In the genomic region with DNA sequence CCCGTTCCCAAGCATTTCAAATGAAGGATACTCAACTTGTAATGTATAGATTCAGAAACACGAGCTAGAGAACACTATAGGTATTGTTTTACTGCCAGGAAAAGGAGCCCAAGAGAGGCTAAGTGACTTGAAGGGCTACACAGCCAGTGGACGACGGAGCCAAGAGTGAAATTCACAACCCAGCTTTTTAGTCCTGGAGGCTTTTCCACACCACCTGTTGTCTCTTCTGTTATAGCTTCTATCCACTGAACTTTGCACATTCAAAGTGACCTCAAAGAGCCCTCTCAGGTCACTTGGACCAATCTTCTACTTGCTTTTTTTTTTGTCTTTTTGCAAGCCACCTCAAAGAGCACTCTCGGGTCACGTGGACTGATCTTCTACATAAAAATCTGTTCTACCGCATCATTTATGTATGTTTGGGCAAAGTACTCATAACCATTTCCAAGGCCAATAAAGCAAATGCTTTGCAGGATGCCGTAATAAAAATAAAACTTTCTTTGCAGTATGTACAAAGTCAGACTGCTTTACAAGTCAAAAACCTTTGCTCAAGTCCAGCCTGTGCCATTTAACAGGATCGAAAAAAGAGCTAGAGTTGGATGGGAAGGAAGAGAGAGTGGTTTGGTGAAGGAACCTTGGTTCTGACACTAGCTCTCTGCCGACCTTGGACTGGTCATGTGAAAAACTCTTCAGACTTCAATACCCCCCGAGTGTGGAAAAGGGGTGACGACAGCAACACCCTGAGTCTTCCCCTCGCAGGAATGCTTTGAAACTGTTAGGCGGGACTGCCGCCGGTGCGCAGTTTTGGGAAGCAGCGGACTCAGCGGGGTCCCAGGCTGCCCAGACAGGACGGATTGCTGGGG, we compare ENCODE assay signal across 8 cellular contexts. TPM values are rescaled to one million over a fixed set of nuclear protein-coding genes. Genes with fewer than 3 reads are reported as not detected.
DNase-seq lines count a peak whose midpoint lies in the region; ATAC-seq and TF ChIP-seq lines count a peak whose summit lies in the region.

No MANE protein-coding gene starts in this region.

- no peaks in the 10 kb centered on the region for H3K36me3 ChIP-seq in endocrine pancreas (ENCODE audit: control insufficient read depth, insufficient read depth, low read length)
- H3K36me3 ChIP-seq in muscle layer of duodenum (ENCODE audit: control insufficient read depth in 1 of 2, insufficient read depth in 2 of 2, low read length in 2 of 2): peaks cover 0 to 7% of the 10 kb centered on the region in 2 donors

- POLR2A ChIA-PET in GM10248 (lab: Yijun Ruan, JAX): no interaction called here

- peak overlapping the region; percentile 83 for H3K9ac ChIP-seq in endocrine pancreas (ENCODE audit: control insufficient read depth, insufficient read depth, low read length)

- H3K4me3 ChIP-seq in endocrine pancreas (ENCODE audit: control insufficient read depth, insufficient read depth, low read length): peak overlapping the region; percentile 79
- peak overlapping the region; percentile 89 to 94 for H3K4me3 ChIP-seq in muscle layer of duodenum (ENCODE audit: low read depth in 1 of 2, low read length in 2 of 2)

- intact Hi-C loops in CD14-positive monocyte (cut with micrococcal nuclease): loop anchor here (5.0 to 10.0 kb wide), 3 partner anchors 184 to 1231 kb away; a partner anchor contains a TSS

- peaks cover 18% of the 10 kb centered on the region for H3K4me1 Mint-ChIP-seq in CD14-positive monocyte

- H3K27me3 ChIP-seq in endocrine pancreas (ENCODE audit: control insufficient read depth, insufficient read depth, low read length): no peaks in the 10 kb centered on the region
- H3K27me3 ChIP-seq in muscle layer of duodenum (ENCODE audit: low read depth, low read length): no peaks in the 10 kb centered on the region

- H3K27me3 Mint-ChIP-seq in CD14-positive monocyte (ENCODE audit: low read depth in 3 of 3): peaks cover 3 to 6% (median 5%) of the 10 kb centered on the region in 3 donors

- peaks cover 4 to 7% of the 10 kb centered on the region in 2 donors for H3K36me3 Mint-ChIP-seq in CD14-positive monocyte

- no peak for TF ChIP-seq CTCF in CD14-positive monocyte (IDR thresholded peaks at IDR 0.05)
- no peak for TF ChIP-seq CTCF in GM10248 (IDR thresholded peaks at IDR 0.05; ENCODE audit: control extremely low read depth, extremely low read depth, low read depth, missing control alignments)

- ATAC-seq in GM21619 (IDR thresholded peaks at IDR 0.05; ENCODE audit: unreplicated experiment) (peak; percentile 0), GM21576 (IDR thresholded peaks at IDR 0.05; ENCODE audit: unreplicated experiment) (no peak)

- H3K9me3 Mint-ChIP-seq in CD14-positive monocyte: no peaks in the 10 kb centered on the region

- H3K27ac ChIP-seq in muscle layer of duodenum (ENCODE audit: low read length): peak overlapping the region; percentile 61

- H3K27ac Mint-ChIP-seq in CD14-positive monocyte: peak overlapping the region in 4 of 7 donors; percentile 12 to 51 (median 43)

- peak overlapping the region; percentile 94 for H3K4me3 Mint-ChIP-seq in CD14-positive monocyte

- DNase-seq in CD14-positive monocyte (ENCODE audit: low spot score): no peak
- peak; percentile 58 for DNase-seq in SK-MEL-5 (ENCODE audit: low read depth, low spot score)
- no peak for DNase-seq in GM10248 (ENCODE audit: extremely low spot score)
- DNase-seq in activated effector memory CD4-positive, alpha-beta T cell treated with anti-CD3 and anti-CD28 coated beads, Interleukin-2, amount 50 U/mL, for 16 hours: no peak

- H3K9me3 ChIP-seq in endocrine pancreas (ENCODE audit: control insufficient read depth, low read length) (no peaks in the 10 kb centered on the region), muscle layer of duodenum (ENCODE audit: control insufficient read depth in 1 of 2, low read length in 2 of 2) (no peaks in the 10 kb centered on the region)

- H3K4me1 ChIP-seq in endocrine pancreas (ENCODE audit: control insufficient read depth, insufficient read depth, low read length) (no peaks in the 10 kb centered on the region), muscle layer of duodenum (ENCODE audit: control insufficient read depth in 1 of 2, insufficient read depth in 2 of 2, low read length in 2 of 2) (peaks cover 0 to 10% of the 10 kb centered on the region in 2 donors)

- CTCF ChIA-PET in GM10248 (lab: Yijun Ruan, JAX): interaction anchor here (0.6 to 3.5 kb wide), 9 partner anchors 11 to 330 kb away, joined by 3 to 19 read pairs (median 3); a partner anchor contains a TSS

- in situ Hi-C loops in SK-MEL-5 (cut with HindIII; ENCODE audit: low pct_unique_long_range_greater_than_20kb, low sequenced_read_pairs): no loop called here

RNA-seq across cellular contexts. Expression of a gene that starts 0.8 kb away (rescaled TPM):
- polyA plus RNA-seq in CD14-positive monocyte: 10 to 100 TPM; 12.7 to 21.1 TPM
- 88.8 and 104 TPM in 2 replicates for total RNA-seq in SK-MEL-5 (2014; rRNA removed; shearing (Covaris generic))
- polyA plus RNA-seq in SK-MEL-5 (2015; cell fraction: cytosol; rRNA removed): 58.3 and 67.9 TPM in 2 replicates
- polyA plus RNA-seq in SK-MEL-5 (2015; cell fraction: nucleus; rRNA removed): 92.9 and 103 TPM in 2 replicates
